20 cellular contexts compared by ENCODE assay signal in genomic region chr16:54821731-54822130, GRCh38.
DNase-seq lines count a peak whose midpoint lies in the region; ATAC-seq, FAIRE-seq and TF ChIP-seq lines count a peak whose summit lies in the region.
"Had no signal": no experiment of that assay in that cellular context is flagged by ENCODE, and none has a peak within 500 bp of the region (broad histone marks: within the 10 kb centered on the region; RNA-seq: fewer than 3 reads in every experiment).

No MANE protein-coding gene starts in this region.

- H3K9ac ChIP-seq in keratinocyte (ENCODE audit: control insufficient read depth, extremely low read depth, insufficient read depth, low read length): no peak overlapping the region
- H3K9ac ChIP-seq: BLaER1 treated with 17β-estradiol and CSF1 and Interleukin-3, amounts not matched to agents 10 nM and 100 nM had no signal

- no peaks in the 10 kb centered on the region for H3K79me2 ChIP-seq in keratinocyte (ENCODE audit: control insufficient read depth, insufficient read depth, low read length)

- H3K9me3 ChIP-seq in keratinocyte (ENCODE audit: control insufficient read depth, low read depth, low read length): no peaks in the 10 kb centered on the region

- DNase-seq in LHCN-M2 (ENCODE audit: low read depth) (peak; percentile 25), bronchial epithelial cell (ENCODE audit: low read depth) (peak; percentile 49), keratinocyte (ENCODE audit: low read depth, low spot score) (peak; percentile 17), NCI-H1048 (lab: John Stamatoyannopoulos, UW) (no peak), dermis blood vessel endothelial cell (no peak)
- DNase-seq: Calu3; CD8-positive, alpha-beta T cell; DMS 273 treated with DMSO at 0.1 percent for 48 hours; DMS53; DND-41; EL; HCEC 1CT; IMR-90 had no signal

- H3K4me3 ChIP-seq in bronchial epithelial cell (ENCODE audit: low read depth, low read length) (no peak overlapping the region), keratinocyte (ENCODE audit: control insufficient read depth in 2 of 3, extremely low read depth in 1 of 3, insufficient read depth in 2 of 3, low read depth in 1 of 3, low read length in 3 of 3) (no peak overlapping the region)
- H3K4me3 ChIP-seq: BLaER1 treated with 17β-estradiol and CSF1 and Interleukin-3, amounts not matched to agents 10 nM and 100 nM; GM12878; GM23338 had no signal

- H3K4me1 ChIP-seq in keratinocyte (ENCODE audit: control insufficient read depth, extremely low read depth, insufficient read depth, low read length): peaks cover 10% of the 10 kb centered on the region

- no peaks in the 10 kb centered on the region for H3K36me3 ChIP-seq in bronchial epithelial cell (ENCODE audit: control insufficient read depth, insufficient read depth, low read length)
- H3K36me3 ChIP-seq in keratinocyte (ENCODE audit: control insufficient read depth in 2 of 2, extremely low read depth in 1 of 2, insufficient read depth in 2 of 2, low read length in 2 of 2): no peaks in the 10 kb centered on the region
- H3K36me3 ChIP-seq: BLaER1 treated with 17β-estradiol and CSF1 and Interleukin-3, amounts not matched to agents 10 nM and 100 nM had no signal

- no peak for FAIRE-seq in bronchial epithelial cell (lab: Jason Lieb, UNC)
- FAIRE-seq in keratinocyte (lab: Jason Lieb, UNC): no peak
- FAIRE-seq: GM12878, H54, HTR-8/SVneo had no signal

- no peaks in the 10 kb centered on the region for H4K20me1 ChIP-seq in keratinocyte (ENCODE audit: control insufficient read depth, extremely low read depth, insufficient read depth, low read length)
- H4K20me1 ChIP-seq: BLaER1 treated with 17β-estradiol and CSF1 and Interleukin-3, amounts not matched to agents 10 nM and 100 nM had no signal

- TF ChIP-seq CTCF in bronchial epithelial cell (IDR thresholded peaks at IDR 0.05; ENCODE audit: insufficient read depth, low read length, severe bottlenecking): no peak
- no peak for TF ChIP-seq CTCF in keratinocyte (optimal IDR thresholded peaks at IDR 0.05 in 1 of 3, IDR thresholded peaks at IDR 0.05 in 1 of 3, conservative IDR thresholded peaks at IDR 0.05 in 1 of 3; ENCODE audit: extremely low read depth in 1 of 3, insufficient read depth in 2 of 3, low read length in 3 of 3)

- no peak overlapping the region for H3K27ac ChIP-seq in keratinocyte (ENCODE audit: control insufficient read depth, insufficient read depth, low read length)
- H3K27ac ChIP-seq: BLaER1 treated with 17β-estradiol and CSF1 and Interleukin-3, amounts not matched to agents 10 nM and 100 nM; HL-60 had no signal

- H3K4me2 ChIP-seq in keratinocyte (ENCODE audit: control insufficient read depth, extremely low read depth, insufficient read depth, low read depth, low read length): no peak overlapping the region
- H3K4me2 ChIP-seq: BLaER1 treated with 17β-estradiol and CSF1 and Interleukin-3, amounts not matched to agents 10 nM and 100 nM; GM23338 had no signal

- dilution Hi-C loops in keratinocyte (cut with MboI; ENCODE audit: extremely low pct_ligation_motif_present, low sequenced_read_pairs): no loop called here

- no peaks in the 10 kb centered on the region for H3K27me3 ChIP-seq in bronchial epithelial cell (ENCODE audit: control insufficient read depth, insufficient read depth, low read length)
- H3K27me3 ChIP-seq in keratinocyte (ENCODE audit: control insufficient read depth, extremely low read depth, insufficient read depth, low read length): no peaks in the 10 kb centered on the region
- H3K27me3 ChIP-seq: BLaER1 treated with 17β-estradiol and CSF1 and Interleukin-3, amounts not matched to agents 10 nM and 100 nM had no signal

- no peaks in the 10 kb centered on the region for H3K9me1 ChIP-seq in keratinocyte (ENCODE audit: control insufficient read depth, extremely low read depth, insufficient read depth, low read length)

- ATAC-seq in GM19452 (IDR thresholded peaks at IDR 0.05; ENCODE audit: unreplicated experiment): no peak
- ATAC-seq: CD8-positive, alpha-beta T cell; GM12878; GM23338 had no signal

- H2AFZ ChIP-seq in keratinocyte (ENCODE audit: control insufficient read depth, low read length): no peak overlapping the region
- H2AFZ ChIP-seq: GM23338 had no signal

Comparison
In these comparisons a context has a peak if more than half of its experiments do, and no peak if none do; other contexts are left out.
1. DNase-seq: peak in LHCN-M2 (single experiment), bronchial epithelial cell (single experiment) and keratinocyte (single experiment); none in NCI-H1048 (single experiment) and dermis blood vessel endothelial cell (single experiment).